In genomic region chr12:93243382-93243688, GRCh38 we compare ENCODE assay signal across 14 cellular contexts.
DNase-seq lines count a peak whose midpoint lies in the region; ATAC-seq and TF ChIP-seq lines count a peak whose summit lies in the region.
"Had no signal": no experiment of that assay in that cellular context is flagged by ENCODE, and none has a peak within 500 bp of the region (broad histone marks: within the 10 kb centered on the region; RNA-seq: fewer than 3 reads in every experiment).

No MANE protein-coding gene starts in this region.

- DNase-seq in activated naive CD8-positive, alpha-beta T cell treated with anti-CD3 and anti-CD28 coated beads, Interleukin-2, amount 50 U/mL, for 24 hours, result no peak
- no peak for DNase-seq in right lobe of liver
- DNase-seq in type B pancreatic cell (ENCODE audit: extremely low spot score, unreplicated experiment), result no peak
- DNase-seq in mesenteric fat pad (ENCODE audit: low spot score), result no peak
- DNase-seq in esophagus muscularis mucosa (ENCODE audit: extremely low spot score), result no peak
- no peak for DNase-seq in DMS153 treated with DMSO at 0.1 percent for 48 hours (lab: John Stamatoyannopoulos, UW; ENCODE audit: unreplicated experiment)
- DNase-seq: Karpas-422, right cardiac atrium, testis had no signal

- intact Hi-C loops in right lobe of liver (cut with DNase I) (no loop called here), esophagus muscularis mucosa (cut with DNase I) (no loop called here)

- H3K9me3 Mint-ChIP-seq in activated naive CD8-positive, alpha-beta T cell (ENCODE audit: low read depth), result peaks cover 5% of the 10 kb centered on the region
- peaks cover 6% of the 10 kb centered on the region for H3K9me3 Mint-ChIP-seq in activated naive CD8-positive, alpha-beta T cell treated with anti-CD3 and anti-CD28 coated beads, Interleukin-2, amount 50 U/mL, for 24 hours
- peaks cover 15% of the 10 kb centered on the region for H3K9me3 Mint-ChIP-seq in type B pancreatic cell
- H3K9me3 Mint-ChIP-seq: CD8-positive, alpha-beta memory T cell had no signal

- peaks cover 37% of the 10 kb centered on the region for H3K4me1 Mint-ChIP-seq in activated naive CD8-positive, alpha-beta T cell (ENCODE audit: low read depth)
- peaks cover 41% of the 10 kb centered on the region for H3K4me1 Mint-ChIP-seq in activated naive CD8-positive, alpha-beta T cell treated with anti-CD3 and anti-CD28 coated beads, Interleukin-2, amount 50 U/mL, for 24 hours
- H3K4me1 Mint-ChIP-seq in type B pancreatic cell (ENCODE audit: unreplicated experiment), result peaks cover 30% of the 10 kb centered on the region

- H3K4me3 Mint-ChIP-seq in activated naive CD8-positive, alpha-beta T cell, result no peak overlapping the region
- no peak overlapping the region for H3K4me3 Mint-ChIP-seq in activated naive CD8-positive, alpha-beta T cell treated with anti-CD3 and anti-CD28 coated beads, Interleukin-2, amount 50 U/mL, for 24 hours
- H3K4me3 Mint-ChIP-seq in type B pancreatic cell, result peak overlapping the region; percentile 1
- H3K4me3 Mint-ChIP-seq: activated T-helper 1 cell treated with anti-CD3 and anti-CD28 coated beads, Interleukin-12 subunit alpha, Interleukin-12 subunit beta, Interleukin-2, Interleukin-4 antibody, amounts not matched to agents 30 ng/mL and 10 ng/mL and 1 ng/mL, durations not matched to agents 14 hours and 24 hours and 36 hours had no signal

- peak overlapping the region in 2 of 3 donors; percentile 47 to 79 for H3K27ac ChIP-seq in right lobe of liver
- H3K27ac ChIP-seq in esophagus muscularis mucosa (replicated peaks in 1 of 4), result no peak overlapping the region
- H3K27ac ChIP-seq: testis had no signal

- H3K27me3 ChIP-seq in right lobe of liver, result no peaks in the 10 kb centered on the region
- H3K27me3 ChIP-seq in esophagus muscularis mucosa, result no peaks in the 10 kb centered on the region
- H3K27me3 ChIP-seq: testis had no signal

- H3K4me1 ChIP-seq in right lobe of liver (peaks cover 0 to 14% (median 6%) of the 10 kb centered on the region in 4 donors), esophagus muscularis mucosa (peaks cover 11 to 23% (median 16%) of the 10 kb centered on the region in 4 donors)
- H3K4me1 ChIP-seq: testis had no signal

- H3K9me3 ChIP-seq in right lobe of liver (no peaks in the 10 kb centered on the region), esophagus muscularis mucosa (peaks cover 0 to 9% (median 2%) of the 10 kb centered on the region in 4 donors)
- H3K9me3 ChIP-seq: HAP-1, testis had no signal

- H3K36me3 ChIP-seq in right lobe of liver (no peaks in the 10 kb centered on the region), esophagus muscularis mucosa (no peaks in the 10 kb centered on the region)
- H3K36me3 ChIP-seq: HAP-1 had no signal

- no peaks in the 10 kb centered on the region for H3K27me3 Mint-ChIP-seq in activated naive CD8-positive, alpha-beta T cell
- H3K27me3 Mint-ChIP-seq in activated naive CD8-positive, alpha-beta T cell treated with anti-CD3 and anti-CD28 coated beads, Interleukin-2, amount 50 U/mL, for 24 hours, result no peaks in the 10 kb centered on the region
- no peaks in the 10 kb centered on the region for H3K27me3 Mint-ChIP-seq in type B pancreatic cell
- H3K27me3 Mint-ChIP-seq: CD8-positive, alpha-beta memory T cell had no signal

- ATAC-seq in activated naive CD8-positive, alpha-beta T cell treated with anti-CD3 and anti-CD28 coated beads, Interleukin-2, amount 50 U/mL, for 24 hours, result no peak
- ATAC-seq in HG03442 (IDR thresholded peaks at IDR 0.05; ENCODE audit: unreplicated experiment) (peak; percentile 32), right lobe of liver (no peak)

- H3K4me3 ChIP-seq in right lobe of liver (no peak overlapping the region), esophagus muscularis mucosa (no peak overlapping the region)
- H3K4me3 ChIP-seq: HAP-1, testis had no signal

- WGBS in right lobe of liver (ENCODE audit: insufficient coverage, low coverage, low lambda C conversion rate, missing lambda C conversion rate), result 78% methylated on average over 3 of the region's 3 CpGs
- 78% methylated on average over 3 of the region's 3 CpGs for WGBS in esophagus muscularis mucosa

- peak overlapping the region; percentile 43 for H3K27ac Mint-ChIP-seq in activated naive CD8-positive, alpha-beta T cell
- no peak overlapping the region for H3K27ac Mint-ChIP-seq in activated naive CD8-positive, alpha-beta T cell treated with anti-CD3 and anti-CD28 coated beads, Interleukin-2, amount 50 U/mL, for 24 hours
- peak overlapping the region; percentile 25 for H3K27ac Mint-ChIP-seq in type B pancreatic cell
- H3K27ac Mint-ChIP-seq: activated T-helper 1 cell treated with anti-CD3 and anti-CD28 coated beads, Interleukin-12 subunit alpha, Interleukin-12 subunit beta, Interleukin-2, Interleukin-4 antibody, amounts not matched to agents 30 ng/mL and 10 ng/mL and 1 ng/mL, durations not matched to agents 14 hours and 24 hours and 36 hours had no signal

- TF ChIP-seq CTCF in right lobe of liver (IDR thresholded peaks at IDR 0.05) (no peak), type B pancreatic cell (conservative IDR thresholded peaks at IDR 0.05) (no peak), esophagus muscularis mucosa (IDR thresholded peaks at IDR 0.05) (no peak)

- H3K36me3 Mint-ChIP-seq in activated naive CD8-positive, alpha-beta T cell, result no peaks in the 10 kb centered on the region
- no peaks in the 10 kb centered on the region for H3K36me3 Mint-ChIP-seq in activated naive CD8-positive, alpha-beta T cell treated with anti-CD3 and anti-CD28 coated beads, Interleukin-2, amount 50 U/mL, for 24 hours (ENCODE audit: low read depth)
- peaks cover 3% of the 10 kb centered on the region for H3K36me3 Mint-ChIP-seq in type B pancreatic cell
- H3K36me3 Mint-ChIP-seq: CD8-positive, alpha-beta memory T cell had no signal

- no peak for TF ChIP-seq EP300 in esophagus muscularis mucosa (IDR thresholded peaks at IDR 0.05)

- TF ChIP-seq POLR2A in right lobe of liver (IDR thresholded peaks at IDR 0.05), result no peak
- no peak for TF ChIP-seq POLR2A in esophagus muscularis mucosa (IDR thresholded peaks at IDR 0.05; ENCODE audit: low read depth)

Comparison
In these comparisons a context has a peak if more than half of its experiments do, and no peak if none do; other contexts are left out.
1. H3K27ac ChIP-seq: peak in right lobe of liver (2 of 3); none in esophagus muscularis mucosa (0 of 4).